Comparison of ENCODE assay signal across 19 cellular contexts in genomic region chr20:33532753-33533459, GRCh38. TPM values are rescaled to one million over a fixed set of nuclear protein-coding genes. Genes with fewer than 3 reads are reported as not detected.
DNase-seq lines count a peak whose midpoint lies in the region; ATAC-seq, FAIRE-seq and TF ChIP-seq lines count a peak whose summit lies in the region.
"Had no signal": no experiment of that assay in that cellular context is flagged by ENCODE, and none has a peak within 500 bp of the region (broad histone marks: within the 10 kb centered on the region; RNA-seq: fewer than 3 reads in every experiment).

No MANE protein-coding gene starts in this region.

- ATAC-seq in RWPE2 (ENCODE audit: low read depth) = peak; percentile 38
- ATAC-seq: esophagus mucosa; natural killer cell treated with Interleukin-12 subunit alpha and Interleukin-12 subunit beta and Interleukin-15 and Interleukin-18, amount 100 ng/mL, for 72 hours had no signal

- H3K36me3 Mint-ChIP-seq in glutamatergic neuron (ENCODE audit: unreplicated experiment) = peaks cover 12% of the 10 kb centered on the region
- H3K36me3 Mint-ChIP-seq: natural killer cell treated with Interleukin-12 subunit alpha and Interleukin-12 subunit beta and Interleukin-15 and Interleukin-18, amount 100 ng/mL, for 72 hours had no signal

- FAIRE-seq in RCC 7860 (lab: Jason Lieb, UNC) = no peak
- FAIRE-seq: TTC549 had no signal

- no peak overlapping the region for H3K18ac ChIP-seq in trophoblast cell (ENCODE audit: low read length)

- H3F3A ChIP-seq in GM23248 (ENCODE audit: insufficient read depth) = peaks cover 15% of the 10 kb centered on the region; the same call in 1 of the 2 replicates

- H3K4me2 ChIP-seq in GM23248 (ENCODE audit: unreplicated experiment) (no peak overlapping the region), trophoblast cell (ENCODE audit: low read length) (no peak overlapping the region)

- peaks cover 5% of the 10 kb centered on the region for H3K27me3 Mint-ChIP-seq in glutamatergic neuron (ENCODE audit: unreplicated experiment)
- H3K27me3 Mint-ChIP-seq: activated CD4-positive, alpha-beta memory T cell treated with anti-CD3 and anti-CD28 coated beads, Interleukin-2, amount 10 ng/mL, durations not matched to agents 7 days and 5 days; natural killer cell treated with Interleukin-12 subunit alpha and Interleukin-12 subunit beta and Interleukin-15 and Interleukin-18, amount 100 ng/mL, for 72 hours had no signal

- peaks cover 25% of the 10 kb centered on the region for H3K4me1 Mint-ChIP-seq in glutamatergic neuron (ENCODE audit: low read depth, unreplicated experiment)

- no peak overlapping the region for H4K12ac ChIP-seq in trophoblast cell (ENCODE audit: low read depth, low read length)

- DNase-seq in GM23248 = peak; percentile 17
- DNase-seq in RWPE2 (ENCODE audit: low spot score) = no peak
- DNase-seq in glutamatergic neuron = no peak
- DNase-seq in trophoblast cell = no peak
- DNase-seq in stimulated activated CD4-positive, alpha-beta T cell treated with anti-CD3 and anti-CD28 coated beads, Interleukin-2, amount 100 ng/mL, for 48 hours = no peak
- no peak for DNase-seq in activated CD4-positive, alpha-beta T cell treated with anti-CD3 and anti-CD28 coated beads for 48 hours
- no peak for DNase-seq in RCC 7860 (ENCODE audit: low spot score)
- DNase-seq: activated CD4-positive, alpha-beta memory T cell treated with anti-CD3 and anti-CD28 coated beads, Interleukin-2, amount 10 ng/mL, durations not matched to agents 7 days and 5 days; amygdala; left cardiac atrium; NCI-H1105 treated with DMSO at 0.1 percent for 48 hours; substantia nigra had no signal

- H3K9me3 ChIP-seq in GM23248 (ENCODE audit: low read depth) (no peaks in the 10 kb centered on the region), RWPE2 (ENCODE audit: severe bottlenecking) (no peaks in the 10 kb centered on the region), trophoblast cell (ENCODE audit: insufficient read depth, low read depth, low read length) (no peaks in the 10 kb centered on the region)

- H2BK5ac ChIP-seq in trophoblast cell (ENCODE audit: low read depth, low read length, poor library complexity) = no peak overlapping the region

- WGBS in GM23248 (ENCODE audit: low coverage in 1 of 2, low lambda C conversion rate in 2 of 2, missing lambda C conversion rate in 2 of 2), 2 experiments = 43 to 54% methylated on average over 2 of the region's 2 CpGs
- no CpG with 5 or more reads among the region's 2 CpGs for WGBS in trophoblast cell (ENCODE audit: extremely low coverage, insufficient coverage, insufficient read length)

- no peak overlapping the region for H2BK12ac ChIP-seq in trophoblast cell (ENCODE audit: low read length)

- H3K9me2 ChIP-seq in GM23248 (ENCODE audit: insufficient read depth) = no peaks in the 10 kb centered on the region

- H3K27ac ChIP-seq in GM23248 (no peak overlapping the region), RWPE2 (ENCODE audit: poor library complexity, severe bottlenecking) (no peak overlapping the region), trophoblast cell (ENCODE audit: low read depth, low read length) (peak overlapping the region; percentile 55)
- H3K27ac ChIP-seq: C4-2B, coronary artery, KMS-11 had no signal

- H3K4me1 ChIP-seq in GM23248 (ENCODE audit: insufficient read depth) (peaks cover 22% of the 10 kb centered on the region), RWPE2 (ENCODE audit: insufficient read depth, poor library complexity, severe bottlenecking) (no peaks in the 10 kb centered on the region), trophoblast cell (ENCODE audit: control insufficient read depth in 1 of 2, insufficient read depth in 2 of 2, low read length in 2 of 2) (peaks cover 6 to 8% of the 10 kb centered on the region in 2 experiments)

- H2BK120ac ChIP-seq in trophoblast cell (ENCODE audit: insufficient read depth, low read length, poor library complexity) = no peak overlapping the region

- H2AK5ac ChIP-seq in trophoblast cell (ENCODE audit: low read length) = no peak overlapping the region

- no peak overlapping the region for H3K14ac ChIP-seq in trophoblast cell (ENCODE audit: low read length)

- H4K8ac ChIP-seq in trophoblast cell (ENCODE audit: low read depth, low read length) = no peak overlapping the region

- no peak overlapping the region for H3K4me3 ChIP-seq in GM23248
- H3K4me3 ChIP-seq in RWPE2 (ENCODE audit: severe bottlenecking) = no peak overlapping the region
- no peak overlapping the region for H3K4me3 ChIP-seq in trophoblast cell (ENCODE audit: low read depth, low read length)
- H3K4me3 ChIP-seq: coronary artery had no signal

- TF ChIP-seq CTCF in RWPE2 (IDR thresholded peaks at IDR 0.05; ENCODE audit: poor library complexity, severe bottlenecking) (no peak), glutamatergic neuron (IDR thresholded peaks at IDR 0.05; ENCODE audit: partially characterized antibody, unreplicated experiment) (no peak)

- peaks cover 8% of the 10 kb centered on the region for H3K9me3 Mint-ChIP-seq in glutamatergic neuron (ENCODE audit: unreplicated experiment)
- H3K9me3 Mint-ChIP-seq: natural killer cell treated with Interleukin-12 subunit alpha and Interleukin-12 subunit beta and Interleukin-15 and Interleukin-18, amount 100 ng/mL, for 72 hours had no signal

- H3K36me3 ChIP-seq in GM23248 (ENCODE audit: low read depth) = no peaks in the 10 kb centered on the region
- H3K36me3 ChIP-seq in RWPE2 (ENCODE audit: low read depth) = no peaks in the 10 kb centered on the region
- peaks cover 0 to 2% of the 10 kb centered on the region in 2 experiments for H3K36me3 ChIP-seq in trophoblast cell (ENCODE audit: control insufficient read depth in 1 of 2, insufficient read depth in 2 of 2, low read length in 2 of 2)

- no peaks in the 10 kb centered on the region for H4K20me1 ChIP-seq in GM23248 (ENCODE audit: insufficient read depth)

- no peak overlapping the region for H3K9ac ChIP-seq in GM23248
- H3K9ac ChIP-seq in trophoblast cell (ENCODE audit: low read length) = no peak overlapping the region
- H3K9ac ChIP-seq: KMS-11 had no signal

- peak overlapping the region; percentile 23 for H3K4me3 Mint-ChIP-seq in glutamatergic neuron (ENCODE audit: unreplicated experiment)
- H3K4me3 Mint-ChIP-seq: activated CD4-positive, alpha-beta memory T cell treated with anti-CD3 and anti-CD28 coated beads, Interleukin-2, amount 10 ng/mL, durations not matched to agents 7 days and 5 days; natural killer cell treated with Interleukin-12 subunit alpha and Interleukin-12 subunit beta and Interleukin-15 and Interleukin-18, amount 100 ng/mL, for 72 hours had no signal

- H3K79me2 ChIP-seq in GM23248 (ENCODE audit: insufficient read depth) (peaks cover 50% of the 10 kb centered on the region), trophoblast cell (ENCODE audit: control insufficient read depth, insufficient read depth, low read length, poor library complexity) (no peaks in the 10 kb centered on the region)

- H3K79me1 ChIP-seq in trophoblast cell (ENCODE audit: low read length) = peaks cover 4% of the 10 kb centered on the region

- no peak overlapping the region for H3K4ac ChIP-seq in trophoblast cell (ENCODE audit: low read depth, low read length)

- H2AFZ ChIP-seq in GM23248 (no peak overlapping the region), trophoblast cell (ENCODE audit: insufficient read depth, low read length, poor library complexity) (no peak overlapping the region)

- in situ Hi-C loops in GM23248 (cut with MboI) = no loop called here

- no peak overlapping the region for H3K23ac ChIP-seq in trophoblast cell (ENCODE audit: low read length)

- H4K91ac ChIP-seq in trophoblast cell (ENCODE audit: low read depth, low read length) = no peak overlapping the region

- no peaks in the 10 kb centered on the region for H3K27me3 ChIP-seq in GM23248 (replicated peaks; ENCODE audit: insufficient read depth)
- H3K27me3 ChIP-seq in RWPE2 (ENCODE audit: insufficient read depth, poor library complexity, severe bottlenecking) = no peaks in the 10 kb centered on the region
- H3K27me3 ChIP-seq in trophoblast cell (ENCODE audit: insufficient read depth, low read length) = no peaks in the 10 kb centered on the region

- H3K27ac Mint-ChIP-seq in glutamatergic neuron (ENCODE audit: unreplicated experiment) = peak overlapping the region; percentile 52
- H3K27ac Mint-ChIP-seq: activated CD4-positive, alpha-beta memory T cell treated with anti-CD3 and anti-CD28 coated beads, Interleukin-2, amount 10 ng/mL, durations not matched to agents 7 days and 5 days; activated T-helper 2 cell treated with anti-CD3 and anti-CD28 coated beads, Interferon-gamma antibody, Interleukin-2, Interleukin-4, amounts not matched to agents 10 μg/mL and 5 μg/mL and 100 μg/mL, durations not matched to agents 14 hours and 24 hours and 36 hours; natural killer cell treated with Interleukin-12 subunit alpha and Interleukin-12 subunit beta and Interleukin-15 and Interleukin-18, amount 100 ng/mL, for 72 hours had no signal

RNA-seq across cellular contexts. Expression of gene CBFA2T2, which starts 43.0 kb away (rescaled TPM):
- 5.3 and 8.6 TPM in 2 replicates for total RNA-seq in GM23248 (2014; rRNA removed; shearing (Covaris generic))
- 8.4 and 8.7 TPM in 2 replicates for polyA plus RNA-seq in GM23248 (2016; fragmentation: Nextera tagmentation; extraction: Ambion mirVana)
- total RNA-seq in glutamatergic neuron (ENCODE audit: unreplicated experiment) = 84.1 TPM
- polyA plus RNA-seq in trophoblast cell (2013) = 9.5 and 9.6 TPM in 2 replicates
